Comparison of ENCODE assay signal across 23 cellular contexts in the genomic region with DNA sequence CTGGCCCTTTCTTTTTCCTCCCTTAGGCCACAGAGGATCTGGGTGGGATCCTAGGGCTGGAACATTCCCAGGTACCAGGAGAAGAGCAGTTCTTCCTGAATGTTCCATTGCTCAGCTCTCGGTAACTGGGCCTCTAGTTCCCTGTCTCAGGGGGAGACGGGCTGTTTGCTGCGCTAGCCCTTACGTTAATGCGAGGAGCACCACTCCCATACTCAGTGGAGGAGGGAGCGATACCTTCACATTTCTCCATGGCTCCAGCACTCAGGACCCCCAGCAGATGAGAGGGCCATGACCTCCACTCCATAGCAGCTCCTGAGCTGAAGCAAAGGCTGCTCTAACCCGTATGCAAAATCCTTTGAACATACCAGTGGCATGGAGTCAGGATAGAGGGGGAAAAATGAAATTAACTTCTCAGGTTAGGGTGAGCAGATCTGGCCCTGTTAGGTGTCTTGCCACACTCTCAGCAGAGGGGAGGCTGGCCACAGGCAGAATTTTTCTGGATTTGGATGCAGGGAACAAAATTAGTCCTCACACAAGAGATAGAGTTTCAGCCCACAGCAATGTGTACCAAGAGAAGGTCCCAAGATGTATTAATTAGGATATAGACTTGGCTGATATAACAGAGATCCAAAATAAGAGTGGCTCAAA.
A peak's percentile ranks its signal among the peaks of the same experiment; 100 is the strongest.
DNase-seq lines count a peak whose midpoint lies in the region; ATAC-seq and TF ChIP-seq lines count a peak whose summit lies in the region.
"Had no signal": no experiment of that assay in that cellular context is flagged by ENCODE, and none has a peak within 500 bp of the region (broad histone marks: within the 10 kb centered on the region; RNA-seq: fewer than 3 reads in every experiment).

No MANE protein-coding gene starts in this region.

- peaks cover 2% of the 10 kb centered on the region in 2 donors for H3K4me1 Mint-ChIP-seq in natural killer cell treated with Interleukin-12 subunit alpha and Interleukin-12 subunit beta and Interleukin-15 and Interleukin-18, amount 100 ng/mL, for 72 hours (ENCODE audit: low read depth in 2 of 2)
- peaks cover 1 to 3% of the 10 kb centered on the region in 2 donors for H3K4me1 Mint-ChIP-seq in natural killer cell

- DNase-seq in natural killer cell treated with Interleukin-12 subunit alpha and Interleukin-12 subunit beta and Interleukin-15 and Interleukin-18, amount 100 ng/mL, for 72 hours (ENCODE audit: low spot score): peak; percentile 8
- DNase-seq in natural killer cell (no peak), fibroblast of gingiva (ENCODE audit: low read depth) (peak; percentile 12), posterior vena cava (ENCODE audit: low spot score) (peak; percentile 17), iPS-NIHi7 (ENCODE audit: extremely low spot score) (no peak), NCI-H2029 (lab: John Stamatoyannopoulos, UW) (no peak), EL (no peak), SHP77 (lab: John Stamatoyannopoulos, UW) (no peak)
- DNase-seq: ACHN; activated CD4-positive, alpha-beta T cell treated with anti-CD3 and anti-CD28 coated beads, Interleukin-2, amount 50 U/mL, for 48 hours; amygdala; colonic mucosa; hypothalamus; NCI-H1092 treated with DMSO at 0.1 percent for 48 hours; NCI-H187 treated with DMSO at 0.1 percent for 48 hours; NCI-H524; nephron progenitor cell; SIG-M5; stimulated activated CD8-positive, alpha-beta memory T cell treated with anti-CD3 and anti-CD28 coated beads, Interleukin-4, amount 100 ng/mL, for 48 hours; stimulated activated naive CD8-positive, alpha-beta T cell treated with anti-CD3 and anti-CD28 coated beads, Interleukin-15, amount 100 ng/mL, for 72 hours; SW 1271 had no signal

- peaks cover 0 to 2% of the 10 kb centered on the region in 2 donors for H3K27me3 Mint-ChIP-seq in natural killer cell treated with Interleukin-12 subunit alpha and Interleukin-12 subunit beta and Interleukin-15 and Interleukin-18, amount 100 ng/mL, for 72 hours
- H3K27me3 Mint-ChIP-seq in natural killer cell (ENCODE audit: low read depth in 2 of 2): no peaks in the 10 kb centered on the region
- H3K27me3 Mint-ChIP-seq: activated naive CD4-positive, alpha-beta T cell treated with anti-CD3 and anti-CD28 coated beads, Interleukin-2, amount 50 U/mL, for 24 hours; stimulated activated naive CD8-positive, alpha-beta T cell treated with anti-CD3 and anti-CD28 coated beads, Interleukin-15, amount 100 ng/mL, for 72 hours had no signal

- intact Hi-C loops in natural killer cell (cut with micrococcal nuclease): no loop called here
- intact Hi-C loops in posterior vena cava (cut with DNase I): loop anchor here (5.0 to 10.0 kb wide), 5 partner anchors 42 to 465 kb away; partner anchors contain the start of gene ZFP36L2 (in 2 of the 2)

- H3K9me3 Mint-ChIP-seq in natural killer cell treated with Interleukin-12 subunit alpha and Interleukin-12 subunit beta and Interleukin-15 and Interleukin-18, amount 100 ng/mL, for 72 hours: peaks cover 5% of the 10 kb centered on the region
- H3K9me3 Mint-ChIP-seq in natural killer cell: peaks cover 3 to 7% of the 10 kb centered on the region in 2 donors
- H3K9me3 Mint-ChIP-seq: activated naive CD4-positive, alpha-beta T cell treated with anti-CD3 and anti-CD28 coated beads, Interleukin-2, amount 50 U/mL, for 24 hours had no signal

- no peak for ATAC-seq in natural killer cell treated with Interleukin-12 subunit alpha and Interleukin-12 subunit beta and Interleukin-15 and Interleukin-18, amount 100 ng/mL, for 72 hours
- ATAC-seq in natural killer cell: no peak
- ATAC-seq: gastroesophageal sphincter; stimulated activated naive CD8-positive, alpha-beta T cell treated with anti-CD3 and anti-CD28 coated beads, Interleukin-15, amount 100 ng/mL, for 72 hours had no signal

- H3K27ac Mint-ChIP-seq in natural killer cell treated with Interleukin-12 subunit alpha and Interleukin-12 subunit beta and Interleukin-15 and Interleukin-18, amount 100 ng/mL, for 72 hours: no peak overlapping the region
- no peak overlapping the region for H3K27ac Mint-ChIP-seq in natural killer cell
- H3K27ac Mint-ChIP-seq: activated naive CD4-positive, alpha-beta T cell treated with anti-CD3 and anti-CD28 coated beads, Interleukin-2, amount 50 U/mL, for 24 hours; nephron progenitor cell; stimulated activated naive CD8-positive, alpha-beta T cell treated with anti-CD3 and anti-CD28 coated beads, Interleukin-15, amount 100 ng/mL, for 72 hours had no signal

- TF ChIP-seq CTCF in natural killer cell (IDR thresholded peaks at IDR 0.05): no peak

- peaks cover 8% of the 10 kb centered on the region for H3K36me3 Mint-ChIP-seq in natural killer cell treated with Interleukin-12 subunit alpha and Interleukin-12 subunit beta and Interleukin-15 and Interleukin-18, amount 100 ng/mL, for 72 hours
- H3K36me3 Mint-ChIP-seq in natural killer cell: peaks cover 8% of the 10 kb centered on the region

- H3K4me3 Mint-ChIP-seq in natural killer cell treated with Interleukin-12 subunit alpha and Interleukin-12 subunit beta and Interleukin-15 and Interleukin-18, amount 100 ng/mL, for 72 hours: no peak overlapping the region
- H3K4me3 Mint-ChIP-seq in natural killer cell: no peak overlapping the region
- H3K4me3 Mint-ChIP-seq: activated naive CD4-positive, alpha-beta T cell treated with anti-CD3 and anti-CD28 coated beads, Interleukin-2, amount 50 U/mL, for 24 hours; nephron progenitor cell; stimulated activated naive CD8-positive, alpha-beta T cell treated with anti-CD3 and anti-CD28 coated beads, Interleukin-15, amount 100 ng/mL, for 72 hours had no signal

Comparison
In these comparisons a context has a peak if more than half of its experiments do, and no peak if none do; other contexts are left out.
1. DNase-seq: peak in natural killer cell treated with Interleukin-12 subunit alpha and Interleukin-12 subunit beta and Interleukin-15 and Interleukin-18, amount 100 ng/mL, for 72 hours (single experiment), fibroblast of gingiva (single experiment) and posterior vena cava (single experiment); none in natural killer cell (single experiment), iPS-NIHi7 (single experiment), NCI-H2029 (single experiment), EL (single experiment) and SHP77 (0 of 2).